Comparison of ENCODE assay signal across 8 cellular contexts in the genomic region with DNA sequence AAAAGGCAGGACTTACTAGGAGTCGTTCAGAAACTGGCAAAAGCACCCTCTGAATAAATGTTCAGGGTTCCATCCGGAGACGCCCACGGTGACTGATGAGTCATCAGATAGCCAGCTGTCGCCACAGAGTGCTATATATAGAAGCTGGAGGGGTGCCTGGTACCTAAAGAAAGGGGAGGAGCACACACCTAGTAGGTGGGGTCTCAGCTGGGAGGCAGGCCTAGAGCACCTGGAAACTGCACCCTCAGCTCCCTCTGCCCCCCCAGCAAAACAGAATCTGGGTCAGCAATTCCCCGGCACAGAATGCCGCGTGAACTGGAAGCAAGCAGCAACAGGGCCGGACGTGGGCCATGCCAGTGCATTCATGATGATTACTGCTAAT.
DNase-seq lines count a peak whose midpoint lies in the region; ATAC-seq and TF ChIP-seq lines count a peak whose summit lies in the region.

No MANE protein-coding gene starts in this region.

- peak; percentile 48 for ATAC-seq in HG03108 (IDR thresholded peaks at IDR 0.05; ENCODE audit: unreplicated experiment)

- H3K4me3 ChIP-seq in fibroblast of villous mesenchyme (ENCODE audit: low read depth, low read length): no peak overlapping the region
- H3K4me3 ChIP-seq in HAP-1: no peak overlapping the region

- in situ Hi-C loops in HAP-1 (cut with MboI; ENCODE audit: low sequenced_read_pairs): no loop called here

- TF ChIP-seq CTCF in fibroblast of villous mesenchyme (IDR thresholded peaks at IDR 0.05; ENCODE audit: insufficient read depth, low read depth, low read length): no peak

- no peaks in the 10 kb centered on the region for H3K9me3 ChIP-seq in HAP-1

- peak; percentile 68 for DNase-seq in NK-92 treated with Interleukin-12 subunit alpha and Interleukin-12 subunit beta, amount 100 ng/mL, for 24 hours (lab: John Stamatoyannopoulos, UW)
- no peak for DNase-seq in NK-92 (lab: John Stamatoyannopoulos, UW; ENCODE audit: unreplicated experiment)
- DNase-seq in NCI-H345 treated with DMSO at 0.1 percent for 48 hours (lab: John Stamatoyannopoulos, UW; ENCODE audit: unreplicated experiment): peak; percentile 70
- DNase-seq in activated CD8-positive, alpha-beta memory T cell treated with anti-CD3 and anti-CD28 coated beads for 24 hours: peak; percentile 87
- peak; percentile 11 for DNase-seq in fibroblast of villous mesenchyme (ENCODE audit: low read depth)
- DNase-seq in stimulated activated CD8-positive, alpha-beta memory T cell treated with anti-CD3 and anti-CD28 coated beads, Interleukin-12 subunit alpha, Interleukin-12 subunit beta, amount 100 ng/mL, for 4 hours (ENCODE audit: low read depth): peak; percentile 63
- no peak for DNase-seq in HAP-1 (ENCODE audit: low spot score in 2 of 2)

- H3K27me3 ChIP-seq in HAP-1 (ENCODE audit: low read depth): no peaks in the 10 kb centered on the region

- H3K36me3 ChIP-seq in HAP-1 (replicated peaks): no peaks in the 10 kb centered on the region

- H3K4me1 ChIP-seq in HAP-1: peaks cover 3% of the 10 kb centered on the region; the same call in 1 of the 2 replicates

Comparison
In these comparisons a context has a peak if more than half of its experiments do, and no peak if none do; other contexts are left out.
1. DNase-seq: peak in NK-92 treated with Interleukin-12 subunit alpha and Interleukin-12 subunit beta, amount 100 ng/mL, for 24 hours (single experiment), NCI-H345 treated with DMSO at 0.1 percent for 48 hours (single experiment), activated CD8-positive, alpha-beta memory T cell treated with anti-CD3 and anti-CD28 coated beads for 24 hours (single experiment), fibroblast of villous mesenchyme (single experiment) and stimulated activated CD8-positive, alpha-beta memory T cell treated with anti-CD3 and anti-CD28 coated beads, Interleukin-12 subunit alpha, Interleukin-12 subunit beta, amount 100 ng/mL, for 4 hours (single experiment); none in NK-92 (single experiment) and HAP-1 (0 of 2).